ENCODE assay signal across 16 cellular contexts in the genomic region with DNA sequence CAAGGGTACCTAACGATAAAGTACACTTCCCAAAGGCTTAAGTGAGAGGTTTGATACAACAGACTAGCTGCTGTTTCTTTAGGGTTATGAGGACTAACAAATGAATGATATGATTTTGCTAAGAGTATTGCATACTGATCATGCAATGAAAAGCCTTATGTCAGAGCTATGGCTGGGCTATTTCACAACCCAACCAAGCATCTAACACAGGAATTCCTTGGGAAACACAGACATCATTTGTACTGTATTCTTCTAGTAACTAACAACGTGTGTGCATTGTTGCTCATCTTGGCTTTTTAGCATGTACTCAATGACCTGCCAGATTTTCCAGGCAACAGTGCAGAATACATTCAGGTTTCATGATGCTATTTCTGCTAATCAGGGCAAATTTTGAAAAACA. TPM values are rescaled to one million over a fixed set of nuclear protein-coding genes. Genes with fewer than 3 reads are reported as not detected.
A peak's percentile ranks its signal among the peaks of the same experiment; 100 is the strongest.
DNase-seq lines count a peak whose midpoint lies in the region; ATAC-seq, FAIRE-seq and TF ChIP-seq lines count a peak whose summit lies in the region.
"Had no signal": no experiment of that assay in that cellular context is flagged by ENCODE, and none has a peak within 500 bp of the region (broad histone marks: within the 10 kb centered on the region; RNA-seq: fewer than 3 reads in every experiment).

No MANE protein-coding gene starts in this region.

- TF ChIP-seq EP300 in HepG2 (IDR thresholded peaks at IDR 0.05; ENCODE audit: low read depth in 2 of 2, low read length in 2 of 2) (no peak), HepG2 (CRISPR knock-in tag; IDR thresholded peaks at IDR 0.05; ENCODE audit: borderline replicate concordance) (no peak)

- TF ChIP-seq POLR2A in IMR-90 (IDR thresholded peaks at IDR 0.05; ENCODE audit: low read depth, low read length) (no peak), HepG2 (IDR thresholded peaks at IDR 0.05; ENCODE audit: insufficient read depth in 1 of 2, low read depth in 2 of 2, low read length in 2 of 2) (no peak), thyroid gland (IDR thresholded peaks at IDR 0.05) (no peak)

- no peak overlapping the region for H2AK9ac ChIP-seq in IMR-90 (replicated peaks; ENCODE audit: low read depth, low read length, poor library complexity)

- ATAC-seq in IMR-90 (ENCODE audit: low read depth) (peak; percentile 36), psoas muscle (peak in 3 of 4 donors; percentile 29 to 39 (median 37)), HepG2 (no peak)
- ATAC-seq: activated CD8-positive, alpha-beta T cell treated with anti-CD3 and anti-CD28 coated beads for 36 hours had no signal

- H4K91ac ChIP-seq in IMR-90 (ENCODE audit: insufficient read depth, low read depth, low read length) = no peak overlapping the region

- no peak for TF ChIP-seq CTCF in IMR-90 (conservative IDR thresholded peaks at IDR 0.05; ENCODE audit: low read depth, low read length)
- TF ChIP-seq CTCF in fibroblast of mammary gland (conservative IDR thresholded peaks at IDR 0.05; ENCODE audit: control insufficient read depth, insufficient read depth, low read depth, low read length) = no peak
- no peak for TF ChIP-seq CTCF in psoas muscle (IDR thresholded peaks at IDR 0.05)
- no peak for TF ChIP-seq CTCF in HepG2 (CRISPR knock-in tag; IDR thresholded peaks at IDR 0.05)
- TF ChIP-seq CTCF in thyroid gland (IDR thresholded peaks at IDR 0.05) = no peak

- in situ Hi-C loops in IMR-90 (cut with MboI; ENCODE audit: low sequenced_read_pairs) = loop anchor here (25.0 kb wide), 1 partner anchor 93 kb away; no protein-coding TSS in a partner anchor
- in situ Hi-C loops in HepG2 (cut with HindIII; ENCODE audit: extremely low pct_ligation_motif_present, low pct_unique_long_range_greater_than_20kb) = no loop called here

- H2AFZ ChIP-seq in IMR-90 (replicated peaks; ENCODE audit: low read length, poor library complexity) (no peak overlapping the region), HepG2 (ENCODE audit: low read length) (no peak overlapping the region)

- DNase-seq in AG08395 (ENCODE audit: low spot score) (peak; percentile 73), IMR-90 (peak; percentile 91), fibroblast of mammary gland (ENCODE audit: low read depth) (peak; percentile 94), psoas muscle (no peak), NCI-H1436 treated with DMSO at 0.1 percent for 48 hours (lab: John Stamatoyannopoulos, UW) (no peak), HepG2 (ENCODE audit: low spot score) (no peak), thyroid gland (no peak), activated T-cell treated with anti-CD3 and anti-CD28 coated beads for 4 hours (no peak)
- DNase-seq: activated CD8-positive, alpha-beta T cell treated with anti-CD3 and anti-CD28 coated beads for 36 hours; anterior cingulate cortex; Calu3; midbrain; NCI-H1694 treated with DMSO at 0.1 percent for 48 hours; NCI-H446 treated with DMSO at 0.1 percent for 48 hours; spleen had no signal

- no peak overlapping the region for H3K4ac ChIP-seq in IMR-90 (ENCODE audit: low read depth, low read length)

- H3K4me2 ChIP-seq in IMR-90 (ENCODE audit: low read depth, low read length) (no peak overlapping the region), HepG2 (ENCODE audit: low read depth, low read length) (no peak overlapping the region)

- no peak overlapping the region for H3K23ac ChIP-seq in IMR-90 (ENCODE audit: low read depth, low read length)

- H2BK20ac ChIP-seq in IMR-90 (ENCODE audit: low read depth, low read length) = no peak overlapping the region

- H3K9me3 ChIP-seq in IMR-90 (ENCODE audit: control insufficient read depth, insufficient read depth, low read length) = no peaks in the 10 kb centered on the region
- no peaks in the 10 kb centered on the region for H3K9me3 ChIP-seq in psoas muscle
- no peaks in the 10 kb centered on the region for H3K9me3 ChIP-seq in HepG2 (ENCODE audit: low read length)
- H3K9me3 ChIP-seq in thyroid gland = no peaks in the 10 kb centered on the region
- H3K9me3 ChIP-seq: SJSA1, spleen had no signal

- no peak overlapping the region for H4K5ac ChIP-seq in IMR-90 (ENCODE audit: low read depth, low read length)

- H3K4me3 ChIP-seq in IMR-90 (ENCODE audit: insufficient read depth, low read depth, low read length) (no peak overlapping the region), fibroblast of mammary gland (ENCODE audit: control insufficient read depth, low read depth, low read length) (no peak overlapping the region), psoas muscle (no peak overlapping the region), HepG2 (replicated peaks in 1 of 3; ENCODE audit: insufficient read depth in 1 of 3, low read depth in 2 of 3, low read length in 3 of 3) (no peak overlapping the region), thyroid gland (replicated peaks in 1 of 3) (no peak overlapping the region)
- H3K4me3 ChIP-seq: SJSA1, spleen had no signal

- no peak overlapping the region for H3K56ac ChIP-seq in IMR-90 (ENCODE audit: extremely low read depth, insufficient read depth, low read length)

- POLR2A ChIA-PET in IMR-90 (lab: Charles Lee; ENCODE audit: unreplicated experiment) = no interaction called here
- POLR2A ChIA-PET in HepG2 (lab: Yijun Ruan, JAX) = no interaction called here

- no peaks in the 10 kb centered on the region for H3K79me2 ChIP-seq in HepG2 (ENCODE audit: insufficient read depth, low read length)

- no peak for FAIRE-seq in HepG2 (lab: Jason Lieb, UNC)

- no peak overlapping the region for H4K8ac ChIP-seq in IMR-90 (ENCODE audit: low read depth in 2 of 2, low read length in 2 of 2)

- H3K18ac ChIP-seq in IMR-90 (ENCODE audit: low read depth, low read length) = no peak overlapping the region

- H3K27ac ChIP-seq in IMR-90 (ENCODE audit: insufficient read depth, low read length) = no peak overlapping the region
- H3K27ac ChIP-seq in psoas muscle = peak overlapping the region; percentile 91
- no peak overlapping the region for H3K27ac ChIP-seq in HepG2 (ENCODE audit: extremely low read length, insufficient read depth, low read length)
- H3K27ac ChIP-seq in thyroid gland = no peak overlapping the region
- H3K27ac ChIP-seq: SJSA1, spleen had no signal

- CTCF ChIA-PET in IMR-90 (lab: Yijun Ruan, JAX) = interaction anchor here (0.6 to 1.9 kb wide), 4 partner anchors 9 to 586 kb away, joined by 3 to 12 read pairs (median 4); no protein-coding TSS in a partner anchor
- CTCF ChIA-PET in HepG2 (lab: Yijun Ruan, JAX; ENCODE audit: low intra/inter-chr PET ratio, low total read pairs) = no interaction called here

- BruUV-seq in IMR-90 (replicated peaks; lab: Mats Ljungman, UMichigan) (no TSS peak), HepG2 (replicated peaks; lab: Mats Ljungman, UMichigan) (no TSS peak)

- H3K27me3 ChIP-seq in IMR-90 (ENCODE audit: control insufficient read depth, insufficient read depth, low read length) (no peaks in the 10 kb centered on the region), psoas muscle (ENCODE audit: insufficient read depth in 3 of 3, low read length in 2 of 3) (no peaks in the 10 kb centered on the region), HepG2 (ENCODE audit: control insufficient read depth in 1 of 2, insufficient read depth in 2 of 2, low read length in 2 of 2) (no peaks in the 10 kb centered on the region), thyroid gland (no peaks in the 10 kb centered on the region)
- H3K27me3 ChIP-seq: SJSA1, spleen had no signal

- H3K4me1 ChIP-seq in IMR-90 (ENCODE audit: control insufficient read depth, insufficient read depth, low read length) (peaks cover 16% of the 10 kb centered on the region), psoas muscle (peaks cover 82% of the 10 kb centered on the region), HepG2 (ENCODE audit: insufficient read depth, low read length) (peaks cover 9% of the 10 kb centered on the region), thyroid gland (no peaks in the 10 kb centered on the region)
- H3K4me1 ChIP-seq: SJSA1, spleen had no signal

- no peak overlapping the region for H2BK120ac ChIP-seq in IMR-90 (ENCODE audit: low read depth, low read length)

- no peak overlapping the region for H2BK5ac ChIP-seq in IMR-90 (ENCODE audit: low read depth, low read length, poor library complexity, severe bottlenecking)

- H3K9me1 ChIP-seq in IMR-90 (ENCODE audit: insufficient read depth, low read length) = peaks cover 13% of the 10 kb centered on the region

- no peak overlapping the region for H2AK5ac ChIP-seq in IMR-90 (ENCODE audit: low read depth, low read length)

- H3K36me3 ChIP-seq in IMR-90 (ENCODE audit: control insufficient read depth, insufficient read depth, low read length) = peaks cover 17% of the 10 kb centered on the region; the same call in 1 of the 2 replicates
- peaks cover 0 to 7% of the 10 kb centered on the region in 2 donors for H3K36me3 ChIP-seq in psoas muscle (ENCODE audit: insufficient read depth in 1 of 2, low read depth in 1 of 2)
- no peaks in the 10 kb centered on the region for H3K36me3 ChIP-seq in HepG2 (replicated peaks in 1 of 2; ENCODE audit: control insufficient read depth in 1 of 2, insufficient read depth in 2 of 2, low read length in 2 of 2)
- H3K36me3 ChIP-seq in thyroid gland = no peaks in the 10 kb centered on the region
- H3K36me3 ChIP-seq: SJSA1, spleen had no signal

- no CpG with 5 or more reads among the region's 2 CpGs for WGBS in IMR-90 (ENCODE audit: extremely low coverage in 2 of 2, insufficient read length in 1 of 2), 2 experiments
- WGBS in psoas muscle, 3 donors = 23 to 51% (median 28%) methylated on average over 2 of the region's 2 CpGs
- 14% methylated on average over 2 of the region's 2 CpGs for WGBS in HepG2 (ENCODE audit: low lambda C conversion rate)
- WGBS in thyroid gland, 2 donors = 39 to 43% methylated on average over 2 of the region's 2 CpGs

- H4K20me1 ChIP-seq in IMR-90 (ENCODE audit: insufficient read depth, low read length) (peaks cover 8% of the 10 kb centered on the region; the same call in 1 of the 2 replicates), HepG2 (ENCODE audit: insufficient read depth, low read length) (no peaks in the 10 kb centered on the region)

- H3K14ac ChIP-seq in IMR-90 (replicated peaks; ENCODE audit: low read depth, low read length) = no peak overlapping the region

- no peak overlapping the region for H3K9ac ChIP-seq in IMR-90 (ENCODE audit: low read depth, low read length)
- H3K9ac ChIP-seq in HepG2 (ENCODE audit: insufficient read depth, low read depth, low read length) = no peak overlapping the region

- H3K79me1 ChIP-seq in IMR-90 (ENCODE audit: low read depth in 1 of 2, low read length in 2 of 2) = peaks cover 10 to 21% of the 10 kb centered on the region in 2 experiments; a peak in 3 of 4 replicates

- no peak for TF ChIP-seq RAD21 in IMR-90 (IDR thresholded peaks at IDR 0.05; ENCODE audit: low read length)
- no peak for TF ChIP-seq RAD21 in HepG2 (CRISPR knock-in tag; IDR thresholded peaks at IDR 0.05)

- intact Hi-C loops in IMR-90 (cut with micrococcal nuclease) (no loop called here), psoas muscle (cut with DNase I) (loop anchor here in 1 of 2 donors (2.0 kb wide), 1 partner anchor 15 kb away; no protein-coding TSS in a partner anchor), HepG2 (cut with micrococcal nuclease; ENCODE audit: unreplicated experiment) (no loop called here), thyroid gland (cut with DNase I) (no loop called here)

- H2BK15ac ChIP-seq in IMR-90 (ENCODE audit: low read depth, low read length) = no peak overlapping the region

- dilution Hi-C loops in IMR-90 (cut with HindIII; ENCODE audit: low sequenced_read_pairs, unreplicated experiment) = loop anchor here (25.0 kb wide), 1 partner anchor 93 kb away; no protein-coding TSS in a partner anchor

RNA-seq across cellular contexts. Expression of gene PDZRN3, which starts 19.4 kb away (rescaled TPM):
- total RNA-seq in IMR-90 (2012; rRNA removed) (17.0 and 17.8 TPM in 2 replicates), psoas muscle (10 to 100 TPM; 13.2 to 39.3 (median 17.2) TPM), HepG2 (2016; rRNA removed; fragmentation: Illumina TruSeq; extraction: Trizol) (not detected in 2 replicates), thyroid gland (1 to 10 TPM; 4.4 to 8.3 (median 6.0) TPM)
- polyA plus RNA-seq in IMR-90 (2012; rRNA removed) (9.4 and 10.3 TPM in 2 replicates), psoas muscle (10 to 100 TPM in 2 of 3 donors, 1 to 10 TPM in 1; 2.5 to 18.0 (median 13.4) TPM), HepG2 (2011; rRNA removed) (not detected in 2 replicates)
- 7.3 and 11.3 TPM in 2 replicates for polyA plus RNA-seq in IMR-90 (2012; cell fraction: cytosol; rRNA removed)
- polyA plus RNA-seq in IMR-90 (2012; cell fraction: nucleus; rRNA removed; ENCODE audit: low replicate concordance) = 14.4 and 24.7 TPM in 2 replicates
- total RNA-seq in HepG2 (2016; cell fraction: cytosol; rRNA removed; fragmentation: Illumina TruSeq; extraction: Trizol; ENCODE audit: low read depth) = not detected in 2 replicates
- total RNA-seq in HepG2 (2016; cell fraction: insoluble cytoplasmic fraction; rRNA removed; fragmentation: Illumina TruSeq; extraction: Trizol) = not detected in 2 replicates
- not detected in 2 replicates for total RNA-seq in HepG2 (2016; cell fraction: membrane; rRNA removed; fragmentation: Illumina TruSeq; extraction: Trizol)
- not detected in 2 replicates for total RNA-seq in HepG2 (2016; cell fraction: nucleus; rRNA removed; fragmentation: Illumina TruSeq; extraction: Trizol)
- not detected in 2 replicates for polyA plus RNA-seq in HepG2 (2011; cell fraction: cytosol; rRNA removed)
- polyA plus RNA-seq in HepG2 (2011; cell fraction: nucleus; rRNA removed) = not detected in 2 replicates
- not detected in 2 replicates for polyA plus RNA-seq in HepG2 (2012)
- not detected in 2 replicates for polyA plus RNA-seq in HepG2 (2016; cell fraction: cytosol; fragmentation: Illumina TruSeq; extraction: Trizol; ENCODE audit: low read depth)
- not detected in 2 replicates for polyA plus RNA-seq in HepG2 (2016; cell fraction: insoluble cytoplasmic fraction; fragmentation: Illumina TruSeq; extraction: Trizol; ENCODE audit: low read depth)
- polyA plus RNA-seq in HepG2 (2016; cell fraction: membrane; fragmentation: Illumina TruSeq; extraction: Trizol; ENCODE audit: low read depth) = not detected in 2 replicates
- not detected in 2 replicates for polyA plus RNA-seq in HepG2 (2016; cell fraction: nucleus; fragmentation: Illumina TruSeq; extraction: Trizol; ENCODE audit: insufficient read depth, low read depth)
- not detected in 2 replicates for polyA minus RNA-seq in HepG2 (2011; rRNA and poly(A)+ RNA removed; ENCODE audit: low replicate concordance)
- not detected in 2 replicates for polyA minus RNA-seq in HepG2 (2011; cell fraction: cytosol; rRNA and poly(A)+ RNA removed)
- not detected in 2 replicates for polyA minus RNA-seq in HepG2 (2011; cell fraction: nucleus; rRNA and poly(A)+ RNA removed)
- total RNA-seq: activated CD8-positive, alpha-beta T cell treated with anti-CD3 and anti-CD28 coated beads for 36 hours; Calu3 had no signal

Comparison
In these comparisons a context has a peak if more than half of its experiments do, and no peak if none do; other contexts are left out.
1. DNase-seq: peak in AG08395 (single experiment), IMR-90 (single experiment) and fibroblast of mammary gland (single experiment); none in psoas muscle (0 of 2), NCI-H1436 treated with DMSO at 0.1 percent for 48 hours (single experiment), HepG2 (single experiment), thyroid gland (0 of 2) and activated T-cell treated with anti-CD3 and anti-CD28 coated beads for 4 hours (single experiment).